ENCODE assay signal across 24 cellular contexts in the genomic region with DNA sequence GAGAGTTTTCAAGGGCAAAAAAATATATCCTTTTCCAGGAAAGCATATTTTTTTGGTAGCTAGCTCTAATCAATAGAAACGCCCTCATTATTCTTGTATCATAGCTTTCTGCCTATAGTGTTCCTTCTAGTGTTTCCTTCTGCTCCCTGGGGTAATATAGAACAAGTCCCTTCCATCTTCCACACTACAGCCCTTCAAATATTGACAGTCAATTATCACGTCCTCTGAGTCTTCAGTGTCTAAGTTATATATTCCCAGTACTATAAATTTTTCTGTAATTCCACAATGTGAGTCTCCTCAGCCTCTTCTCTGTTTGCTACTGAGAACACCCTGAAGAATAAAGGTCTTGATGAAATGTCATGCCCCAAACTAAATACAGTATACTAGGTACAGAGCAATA.
"Had no signal": no experiment of that assay in that cellular context is flagged by ENCODE, and none has a peak within 500 bp of the region (broad histone marks: within the 10 kb centered on the region; RNA-seq: fewer than 3 reads in every experiment).

No MANE protein-coding gene starts in this region.

- H3K4me3 ChIP-seq: stomach, suprapubic skin, testis, thoracic aorta, thyroid gland, tibial artery, tibial nerve, transverse colon, upper lobe of left lung, upper lobe of right lung, uterus, vagina had no signal

- H3K9me3 ChIP-seq: stomach, suprapubic skin, testis, thoracic aorta, thyroid gland, tibial artery, tibial nerve, transverse colon, upper lobe of left lung, upper lobe of right lung, uterus, vagina had no signal

- H3K36me3 ChIP-seq: stomach, suprapubic skin, thoracic aorta, thyroid gland, tibial artery, tibial nerve, transverse colon, upper lobe of left lung, upper lobe of right lung, uterus, vagina had no signal

- DNase-seq: stimulated activated CD4-positive, alpha-beta T cell treated with anti-CD3 and anti-CD28 coated beads, Interleukin-2, amount 100 ng/mL, for 48 hours; stimulated activated CD4-positive, alpha-beta T cell treated with anti-CD3 and anti-CD28 coated beads, Interleukin-4, amount 100 ng/mL, for 1 hour; stimulated activated CD4-positive, alpha-beta T cell treated with anti-CD3 and anti-CD28 coated beads, Interleukin-4, amount 100 ng/mL, for 24 hours; stimulated activated CD4-positive, alpha-beta T cell treated with anti-CD3 and anti-CD28 coated beads, Interleukin-4, amount 100 ng/mL, for 4 hours; stimulated activated CD8-positive, alpha-beta memory T cell treated with anti-CD3 and anti-CD28 coated beads, Interleukin-4, amount 100 ng/mL, for 48 hours; stimulated activated naive B cell treated with anti-CD40 and anti-IgM and Interleukin-4, amounts not matched to agents 10 μg/mL and 1 μg/mL and 100 μg/mL, for 72 hours; stimulated activated naive CD4-positive, alpha-beta T cell; stimulated activated naive CD4-positive, alpha-beta T cell treated with Interleukin-2 at 50 U/mL for 16 hours; stimulated activated naive CD8-positive, alpha-beta T cell treated with anti-CD3 and anti-CD28 coated beads, Interleukin-15, amount 100 ng/mL, for 72 hours; stimulated activated naive CD8-positive, alpha-beta T cell treated with anti-CD3 and anti-CD28 coated beads, Interleukin-15, Interleukin-2, amounts not matched to agents 100 U/mL and 50 U/mL, for 24 hours; stomach; substantia nigra; testis; thyroid gland; tibial artery; transverse colon; trophoblast cell; upper lobe of left lung; upper lobe of right lung; uterus had no signal

- H3K27me3 ChIP-seq: stomach, suprapubic skin, testis, thyroid gland, tibial artery, tibial nerve, transverse colon, upper lobe of left lung, upper lobe of right lung, uterus, vagina had no signal

- H3K27ac ChIP-seq: stomach, suprapubic skin, testis, thoracic aorta, thyroid gland, tibial artery, tibial nerve, transverse colon, upper lobe of left lung, upper lobe of right lung, uterus, vagina had no signal
